Comparison of ENCODE assay signal across 8 cellular contexts in genomic region chr12:10392394-10392930, GRCh38.
DNase-seq lines count a peak whose midpoint lies in the region; ATAC-seq lines count a peak whose summit lies in the region.

No MANE protein-coding gene starts in this region.

- DNase-seq in NCI-H1092 (lab: John Stamatoyannopoulos, UW) (peak; percentile 73), astrocyte of the hippocampus (ENCODE audit: low read depth, low spot score) (peak; percentile 90), midbrain (lab: John Stamatoyannopoulos, UW) (peak; percentile 12)
- no peak for DNase-seq in stimulated activated CD4-positive, alpha-beta T cell treated with anti-CD3 and anti-CD28 coated beads, Interleukin-12 subunit alpha, Interleukin-12 subunit beta, amount 100 ng/mL, for 4 hours
- no peak for DNase-seq in stimulated activated CD4-positive, alpha-beta T cell treated with anti-CD3 and anti-CD28 coated beads, Interleukin-4, amount 100 ng/mL, for 4 hours

- ATAC-seq in GM18502 (IDR thresholded peaks at IDR 0.05; ENCODE audit: poor library complexity, unreplicated experiment) = peak; percentile 51
- peak; percentile 57 for ATAC-seq in HG02623 (IDR thresholded peaks at IDR 0.05; ENCODE audit: unreplicated experiment)
- ATAC-seq in GM21528 (IDR thresholded peaks at IDR 0.05; ENCODE audit: low FRiP score, unreplicated experiment) = no peak

Comparison
In these comparisons a context has a peak if more than half of its experiments do, and no peak if none do; other contexts are left out.
1. DNase-seq: peak in NCI-H1092 (single experiment), astrocyte of the hippocampus (single experiment) and midbrain (single experiment); none in stimulated activated CD4-positive, alpha-beta T cell treated with anti-CD3 and anti-CD28 coated beads, Interleukin-12 subunit alpha, Interleukin-12 subunit beta, amount 100 ng/mL, for 4 hours (single experiment) and stimulated activated CD4-positive, alpha-beta T cell treated with anti-CD3 and anti-CD28 coated beads, Interleukin-4, amount 100 ng/mL, for 4 hours (0 of 2).